Comparison of ENCODE assay signal across 17 cellular contexts in genomic region chr2:234592541-234592940, GRCh38.
DNase-seq lines count a peak whose midpoint lies in the region; ATAC-seq, FAIRE-seq and TF ChIP-seq lines count a peak whose summit lies in the region.
"Had no signal": no experiment of that assay in that cellular context is flagged by ENCODE, and none has a peak within 500 bp of the region (broad histone marks: within the 10 kb centered on the region; RNA-seq: fewer than 3 reads in every experiment).

No MANE protein-coding gene starts in this region.

- WGBS in IMR-90 (ENCODE audit: extremely low coverage in 2 of 2, insufficient read length in 1 of 2), 2 experiments = 92% methylated on average over 4 of the region's 5 CpGs; no CpG with 5 or more reads in 1 of the 2 experiments
- 92% methylated on average over 5 of the region's 5 CpGs; no CpG with 5 or more reads in 1 of the 2 experiments for WGBS in H1 (ENCODE audit: extremely low coverage in 1 of 2, insufficient coverage in 1 of 2, insufficient read length in 1 of 2, insufficient replicate concordance in 2 of 2, low coverage in 1 of 2, low lambda C conversion rate in 2 of 2, missing lambda C conversion rate in 1 of 2), 2 experiments
- WGBS in mesenchymal stem cell = 96% methylated on average over 5 of the region's 5 CpGs

- H3K79me1 ChIP-seq in IMR-90 (ENCODE audit: low read depth in 1 of 2, low read length in 2 of 2) = no peaks in the 10 kb centered on the region
- no peaks in the 10 kb centered on the region for H3K79me1 ChIP-seq in H1 (ENCODE audit: low read depth, low read length)
- H3K79me1 ChIP-seq in mesenchymal stem cell (replicated peaks; ENCODE audit: low read length, poor library complexity, severe bottlenecking) = no peaks in the 10 kb centered on the region

- peaks cover 17% of the 10 kb centered on the region for H3K4me1 ChIP-seq in IMR-90 (ENCODE audit: control insufficient read depth, insufficient read depth, low read length)
- peaks cover 7 to 14% (median 9%) of the 10 kb centered on the region in 4 experiments for H3K4me1 ChIP-seq in H1 (replicated peaks in 1 of 4; ENCODE audit: control insufficient read depth in 3 of 4, insufficient read depth in 4 of 4, low read length in 3 of 4)
- H3K4me1 ChIP-seq in mesenchymal stem cell (ENCODE audit: control insufficient read depth, insufficient read depth, low read depth, low read length) = peaks cover 4% of the 10 kb centered on the region
- H3K4me1 ChIP-seq in right atrium auricular region = no peaks in the 10 kb centered on the region

- peak overlapping the region; percentile 21 for H2BK20ac ChIP-seq in IMR-90 (ENCODE audit: low read depth, low read length)
- H2BK20ac ChIP-seq in H1 (ENCODE audit: low read length) = peak overlapping the region; percentile 0; the same call in 1 of the 2 replicates

- H3K79me2 ChIP-seq in H1 (ENCODE audit: control insufficient read depth in 1 of 2, insufficient read depth in 2 of 2, low read length in 2 of 2) = no peaks in the 10 kb centered on the region

- H4K20me1 ChIP-seq in IMR-90 (ENCODE audit: insufficient read depth, low read length) = no peaks in the 10 kb centered on the region
- no peaks in the 10 kb centered on the region for H4K20me1 ChIP-seq in H1 (replicated peaks in 1 of 2; ENCODE audit: control insufficient read depth in 1 of 2, insufficient read depth in 2 of 2, low read length in 2 of 2)

- 0 out of 2 replicates have a peak overlapping the region, but pooled peaks have one; percentile 50 for H3K14ac ChIP-seq in IMR-90 (replicated peaks; ENCODE audit: low read depth, low read length)
- H3K14ac ChIP-seq in H1 (ENCODE audit: insufficient read length) = no peak overlapping the region
- no peak overlapping the region for H3K14ac ChIP-seq in mesenchymal stem cell (ENCODE audit: low read length in 2 of 2)

- peaks cover 2% of the 10 kb centered on the region; the same call in 1 of the 2 replicates for H3K23me2 ChIP-seq in H1 (ENCODE audit: low read depth, low read length)

- no peak overlapping the region for H3K9ac ChIP-seq in IMR-90 (ENCODE audit: low read depth, low read length)
- no peak overlapping the region for H3K9ac ChIP-seq in H1 (replicated peaks in 1 of 4; ENCODE audit: extremely low read depth in 1 of 4, low read depth in 3 of 4, low read length in 3 of 4)
- no peak overlapping the region for H3K9ac ChIP-seq in mesenchymal stem cell (ENCODE audit: low read length)

- no peak for TF ChIP-seq POLR2A in IMR-90 (IDR thresholded peaks at IDR 0.05; ENCODE audit: low read depth, low read length)
- no peak for TF ChIP-seq POLR2A in H1 (IDR thresholded peaks at IDR 0.05; ENCODE audit: control extremely low read depth in 1 of 2, low read depth in 2 of 2, low read length in 2 of 2)

- no peak overlapping the region for H2AFZ ChIP-seq in IMR-90 (replicated peaks; ENCODE audit: low read length, poor library complexity)
- H2AFZ ChIP-seq in H1 (ENCODE audit: low read length) = no peak overlapping the region
- H2AFZ ChIP-seq in mesenchymal stem cell (ENCODE audit: low read depth, low read length) = no peak overlapping the region

- peak overlapping the region; percentile 57 for H2BK5ac ChIP-seq in IMR-90 (ENCODE audit: low read depth, low read length, poor library complexity, severe bottlenecking)
- H2BK5ac ChIP-seq in H1 (ENCODE audit: low read depth, low read length) = no peak overlapping the region
- no peak overlapping the region for H2BK5ac ChIP-seq in mesenchymal stem cell (ENCODE audit: low read depth, low read length, poor library complexity, severe bottlenecking)

- TF ChIP-seq RAD21 in IMR-90 (IDR thresholded peaks at IDR 0.05; ENCODE audit: low read length) (no peak), H1 (IDR thresholded peaks at IDR 0.05 in 1 of 2, conservative IDR thresholded peaks at IDR 0.05 in 1 of 2; ENCODE audit: low read depth in 2 of 2, low read length in 2 of 2) (no peak)

- H3K23ac ChIP-seq in IMR-90 (ENCODE audit: low read depth, low read length) = no peak overlapping the region
- H3K23ac ChIP-seq in H1 (ENCODE audit: insufficient read length) = no peak overlapping the region
- no peak overlapping the region for H3K23ac ChIP-seq in mesenchymal stem cell (ENCODE audit: low read length in 2 of 2)

- FAIRE-seq in H1 (lab: Jason Lieb, UNC) = no peak
- FAIRE-seq: GM12891, GM18507 had no signal

- ATAC-seq in IMR-90 (ENCODE audit: low read depth) = no peak
- ATAC-seq in left colon = no peak
- ATAC-seq: HCT116 had no signal

- intact Hi-C loops in IMR-90 (cut with micrococcal nuclease) (no loop called here), left colon (cut with DNase I, micrococcal nuclease) (no loop called here)

- H3K27me3 ChIP-seq in IMR-90 (ENCODE audit: control insufficient read depth, insufficient read depth, low read length) = no peaks in the 10 kb centered on the region
- H3K27me3 ChIP-seq in H1 (replicated peaks in 1 of 4; ENCODE audit: control insufficient read depth in 3 of 4, extremely low read depth in 1 of 4, insufficient read depth in 3 of 4, low read length in 3 of 4) = 0 out of 7 replicates have a peak, but pooled peaks cover 0 to 2% (median 0%) of the 10 kb centered on the region in 4 experiments
- H3K27me3 ChIP-seq in mesenchymal stem cell (ENCODE audit: control insufficient read depth in 1 of 2, insufficient read depth in 1 of 2, low read length in 2 of 2) = peaks cover 0 to 8% of the 10 kb centered on the region in 2 experiments
- H3K27me3 ChIP-seq in right atrium auricular region = no peaks in the 10 kb centered on the region

- POLR2A ChIA-PET in IMR-90 (lab: Charles Lee; ENCODE audit: unreplicated experiment) = interaction anchor here (0.7 kb wide), 1 partner anchor 10 kb away, joined by 5 read pairs; no protein-coding TSS in a partner anchor
- POLR2A ChIA-PET in H1 (lab: Charles Lee; ENCODE audit: partially characterized antibody) = no interaction called here

- no peak overlapping the region for H3K27ac ChIP-seq in IMR-90 (ENCODE audit: insufficient read depth, low read length)
- H3K27ac ChIP-seq in H1 (ENCODE audit: low read depth, low read length) = no peak overlapping the region
- H3K27ac ChIP-seq in mesenchymal stem cell (ENCODE audit: low read length, poor library complexity, severe bottlenecking) = no peak overlapping the region
- H3K27ac ChIP-seq in right atrium auricular region = no peak overlapping the region

- no TSS peak for BruUV-seq in IMR-90 (replicated peaks; lab: Mats Ljungman, UMichigan)

- H2BK120ac ChIP-seq in IMR-90 (ENCODE audit: low read depth, low read length) = peak overlapping the region; percentile 47
- no peak overlapping the region for H2BK120ac ChIP-seq in H1 (replicated peaks; ENCODE audit: low read depth, low read length)
- no peak overlapping the region for H2BK120ac ChIP-seq in mesenchymal stem cell (ENCODE audit: low read depth, low read length)

- no peak overlapping the region for H3K4me3 ChIP-seq in IMR-90 (ENCODE audit: insufficient read depth, low read depth, low read length)
- H3K4me3 ChIP-seq in H1 (ENCODE audit: extremely low read depth in 1 of 4, insufficient read depth in 2 of 4, low read depth in 3 of 4, low read length in 4 of 4) = no peak overlapping the region
- no peak overlapping the region for H3K4me3 ChIP-seq in mesenchymal stem cell (ENCODE audit: insufficient read depth in 1 of 2, low read depth in 1 of 2, low read length in 2 of 2)
- no peak overlapping the region for H3K4me3 ChIP-seq in right atrium auricular region

- H2BK12ac ChIP-seq in H1 (ENCODE audit: low read depth, low read length) (peak overlapping the region; percentile 83; the same call in 1 of the 2 replicates), mesenchymal stem cell (ENCODE audit: low read length in 2 of 2) (peak overlapping the region; percentile 60 to 75)

- in situ Hi-C loops in IMR-90 (cut with MboI; ENCODE audit: low sequenced_read_pairs) = no loop called here

- H2AK9ac ChIP-seq in IMR-90 (replicated peaks; ENCODE audit: low read depth, low read length, poor library complexity) = no peak overlapping the region

- dilution Hi-C loops in IMR-90 (cut with HindIII; ENCODE audit: low sequenced_read_pairs, unreplicated experiment) = no loop called here

- H4K5ac ChIP-seq in IMR-90 (ENCODE audit: low read depth, low read length) = peak overlapping the region; percentile 33
- no peak overlapping the region for H4K5ac ChIP-seq in H1 (ENCODE audit: insufficient read length, low read depth, low read length)

- no peaks in the 10 kb centered on the region for H3K36me3 ChIP-seq in IMR-90 (ENCODE audit: control insufficient read depth, insufficient read depth, low read length)
- no peaks in the 10 kb centered on the region for H3K36me3 ChIP-seq in H1 (ENCODE audit: control insufficient read depth in 2 of 4, insufficient read depth in 4 of 4, low read length in 3 of 4)
- H3K36me3 ChIP-seq in mesenchymal stem cell (ENCODE audit: control insufficient read depth in 1 of 2, insufficient read depth in 2 of 2, low read depth in 1 of 2, low read length in 2 of 2) = no peaks in the 10 kb centered on the region
- H3K36me3 ChIP-seq in right atrium auricular region = no peaks in the 10 kb centered on the region

- H3K4ac ChIP-seq in IMR-90 (ENCODE audit: low read depth, low read length) = peak overlapping the region; percentile 51
- no peak overlapping the region for H3K4ac ChIP-seq in H1 (replicated peaks; ENCODE audit: insufficient read length, low read depth, low read length)
- no peak overlapping the region for H3K4ac ChIP-seq in mesenchymal stem cell (ENCODE audit: low read depth in 1 of 2, low read length in 2 of 2)

- no peak for TF ChIP-seq EP300 in H1 (IDR thresholded peaks at IDR 0.05; ENCODE audit: borderline replicate concordance in 1 of 2, low read depth in 2 of 2, low read length in 2 of 2)

- DNase-seq in IMR-90 (no peak), H1 (ENCODE audit: low read depth in 1 of 2, low spot score in 2 of 2) (no peak), mesenchymal stem cell (no peak), right atrium auricular region (ENCODE audit: low spot score) (no peak), left colon (no peak)
- no peak for DNase-seq in activated effector memory CD4-positive, alpha-beta T cell treated with Interleukin-2 at 50 U/mL for 16 hours
- DNase-seq: C1 segment of cervical spinal cord; Calu3; CD4-positive, alpha-beta memory T cell; COR-L47; DMS53; DMS79 treated with DMSO at 0.1 percent for 48 hours; GF-D8; H9 had no signal

- peak overlapping the region; percentile 12; the same call in 1 of the 3 replicates for H2BK15ac ChIP-seq in IMR-90 (ENCODE audit: low read depth, low read length)
- H2BK15ac ChIP-seq in H1 (ENCODE audit: low read length) = peak overlapping the region; percentile 1; the same call in 1 of the 2 replicates
- no peak overlapping the region for H2BK15ac ChIP-seq in mesenchymal stem cell (ENCODE audit: low read depth, poor library complexity, severe bottlenecking)

- H3K56ac ChIP-seq in IMR-90 (ENCODE audit: extremely low read depth, insufficient read depth, low read length) (no peak overlapping the region), H1 (replicated peaks; ENCODE audit: insufficient read length, low read depth, low read length) (no peak overlapping the region)

- H3K4me2 ChIP-seq in IMR-90 (ENCODE audit: low read depth, low read length) = no peak overlapping the region
- no peak overlapping the region for H3K4me2 ChIP-seq in H1 (ENCODE audit: insufficient read depth in 1 of 2, low read depth in 2 of 2, low read length in 2 of 2)
- no peak overlapping the region for H3K4me2 ChIP-seq in mesenchymal stem cell (ENCODE audit: low read length, poor library complexity, severe bottlenecking)

- H2AK5ac ChIP-seq in IMR-90 (ENCODE audit: low read depth, low read length) = peak overlapping the region; percentile 81
- peak overlapping the region; percentile 11; the same call in 1 of the 2 replicates for H2AK5ac ChIP-seq in H1 (ENCODE audit: low read depth, low read length)
- H2AK5ac ChIP-seq in mesenchymal stem cell (ENCODE audit: low read length, severe bottlenecking) = no peak overlapping the region

- CTCF ChIA-PET in IMR-90 (lab: Yijun Ruan, JAX) = interaction anchor here (1.0 kb wide), 1 partner anchor 515 kb away, joined by 3 read pairs; no protein-coding TSS in a partner anchor
- CTCF ChIA-PET in H1 (lab: Charles Lee; ENCODE audit: partially characterized antibody) = interaction anchor here (0.9 to 1.7 kb wide), 6 partner anchors 9 to 159 kb away, joined by 3 to 5 read pairs (median 4); no protein-coding TSS in a partner anchor

- H3K9me1 ChIP-seq in IMR-90 (ENCODE audit: insufficient read depth, low read length) = peaks cover 15% of the 10 kb centered on the region

- H3K18ac ChIP-seq in IMR-90 (ENCODE audit: low read depth, low read length) (peak overlapping the region; percentile 43), H1 (ENCODE audit: extremely low read depth, low read length) (no peak overlapping the region), mesenchymal stem cell (ENCODE audit: low read depth in 1 of 2, low read length in 2 of 2) (no peak overlapping the region)

- peak overlapping the region; percentile 32; the same call in 1 of the 2 replicates for H4K91ac ChIP-seq in IMR-90 (ENCODE audit: insufficient read depth, low read depth, low read length)
- peak overlapping the region; percentile 50 for H4K91ac ChIP-seq in H1 (replicated peaks; ENCODE audit: insufficient read length, low read length)
- no peak overlapping the region for H4K91ac ChIP-seq in mesenchymal stem cell (ENCODE audit: low read length)

- H4K8ac ChIP-seq in IMR-90 (ENCODE audit: low read depth in 2 of 2, low read length in 2 of 2) (peak overlapping the region in 1 of 2 experiments; percentile 39; a peak in 1 of 4 replicates), H1 (ENCODE audit: extremely low read depth, insufficient read depth, low read length) (no peak overlapping the region), mesenchymal stem cell (ENCODE audit: low read length) (no peak overlapping the region)

- TF ChIP-seq CTCF in IMR-90 (conservative IDR thresholded peaks at IDR 0.05; ENCODE audit: low read depth, low read length) (no peak), H1 (IDR thresholded peaks at IDR 0.05; ENCODE audit: control extremely low read depth in 1 of 3, insufficient read depth in 1 of 3, low read depth in 1 of 3, low read length in 3 of 3) (no peak), right atrium auricular region (IDR thresholded peaks at IDR 0.05) (no peak)

- no peaks in the 10 kb centered on the region for H3K9me3 ChIP-seq in IMR-90 (ENCODE audit: control insufficient read depth, insufficient read depth, low read length)
- H3K9me3 ChIP-seq in H1 (ENCODE audit: insufficient read depth in 2 of 2, low read depth in 1 of 2, low read length in 1 of 2) = no peaks in the 10 kb centered on the region
- H3K9me3 ChIP-seq in mesenchymal stem cell (ENCODE audit: control insufficient read depth, low read length) = no peaks in the 10 kb centered on the region
- H3K9me3 ChIP-seq in right atrium auricular region = no peaks in the 10 kb centered on the region
